In genomic region chrX:138745215-138745614, GRCh38 we compare ENCODE assay signal across 7 cellular contexts. TPM values are rescaled to one million over a fixed set of nuclear protein-coding genes. Genes with fewer than 3 reads are reported as not detected.
DNase-seq lines count a peak whose midpoint lies in the region; ATAC-seq and TF ChIP-seq lines count a peak whose summit lies in the region.

No MANE protein-coding gene starts in this region.

- H3K36me3 ChIP-seq in gastroesophageal sphincter, result no peaks in the 10 kb centered on the region

- TF ChIP-seq CTCF in gastroesophageal sphincter (IDR thresholded peaks at IDR 0.05), result peak; percentile 49 to 88 (median 64)

- no peak overlapping the region for H3K4me3 ChIP-seq in gastroesophageal sphincter

- H3K27ac ChIP-seq in gastroesophageal sphincter, result no peak overlapping the region

- DNase-seq in DMS153 (lab: John Stamatoyannopoulos, UW) (peak; percentile 4), renal cortical epithelial cell (ENCODE audit: low read depth) (peak; percentile 44)

- TF ChIP-seq POLR2A in gastroesophageal sphincter (IDR thresholded peaks at IDR 0.05), result no peak

- ATAC-seq in GM18873 (IDR thresholded peaks at IDR 0.05; ENCODE audit: low FRiP score, unreplicated experiment), result peak; percentile 56
- ATAC-seq in HG03460 (IDR thresholded peaks at IDR 0.05; ENCODE audit: unreplicated experiment), result peak; percentile 71
- ATAC-seq in SK-N-SH treated with all-trans-retinoic acid at 6 μM for 48 hours, result peak; percentile 82
- peak; percentile 55 for ATAC-seq in gastroesophageal sphincter
- ATAC-seq in GM19467 (IDR thresholded peaks at IDR 0.05; ENCODE audit: unreplicated experiment), result no peak

- H3K4me1 ChIP-seq in gastroesophageal sphincter, result no peaks in the 10 kb centered on the region

- no peaks in the 10 kb centered on the region for H3K9me3 ChIP-seq in gastroesophageal sphincter

- WGBS in gastroesophageal sphincter (ENCODE audit: low coverage in 1 of 2), 2 donors, result 1% methylated on average over 7 of the region's 7 CpGs

- no peak for TF ChIP-seq EP300 in gastroesophageal sphincter (IDR thresholded peaks at IDR 0.05)

- H3K27me3 ChIP-seq in gastroesophageal sphincter, result no peaks in the 10 kb centered on the region

TF ChIP-seq in SK-N-SH treated with all-trans-retinoic acid at 6 μM for 48 hours, 23 proteins besides CTCF, POLR2A, EP300 and RAD21:
- TF ChIP-seq PPARA (CRISPR knock-in tag; IDR thresholded peaks at IDR 0.05; ENCODE audit: borderline replicate concordance) (no peak), GLIS3 (CRISPR knock-in tag; IDR thresholded peaks at IDR 0.05) (no peak), POU6F1 (CRISPR knock-in tag; IDR thresholded peaks at IDR 0.05; ENCODE audit: borderline replicate concordance, low read depth) (no peak), ZC3H10 (CRISPR knock-in tag; IDR thresholded peaks at IDR 0.05) (no peak), TSHZ2 (CRISPR knock-in tag; IDR thresholded peaks at IDR 0.05) (no peak), TOX (CRISPR knock-in tag; IDR thresholded peaks at IDR 0.05; ENCODE audit: borderline replicate concordance) (no peak), ZNF565 (CRISPR knock-in tag; conservative IDR thresholded peaks at IDR 0.05; ENCODE audit: low read depth) (no peak), SNAI2 (CRISPR knock-in tag; IDR thresholded peaks at IDR 0.05) (no peak), CSRNP3 (CRISPR knock-in tag; IDR thresholded peaks at IDR 0.05) (no peak), ZFP3 (CRISPR knock-in tag; IDR thresholded peaks at IDR 0.05) (no peak), ARNTL (CRISPR knock-in tag; IDR thresholded peaks at IDR 0.05; ENCODE audit: borderline replicate concordance, low read depth) (no peak), TCF4 (CRISPR knock-in tag; IDR thresholded peaks at IDR 0.05; ENCODE audit: borderline replicate concordance) (no peak), OSR1 (CRISPR knock-in tag; IDR thresholded peaks at IDR 0.05) (no peak), ESRRG (CRISPR knock-in tag; IDR thresholded peaks at IDR 0.05) (no peak)

RNA-seq across cellular contexts. Expression of gene FGF13, which starts 33.7 kb away (rescaled TPM):
- total RNA-seq in gastroesophageal sphincter (10 to 100 TPM in 3 of 4 donors, 1 to 10 TPM in 1; 4.7 to 19.3 (median 14.8) TPM), renal cortical epithelial cell (0.52 and 0.89 TPM in 2 replicates)
